Comparison of ENCODE assay signal across 18 cellular contexts in genomic region chr3:106913111-106913698, GRCh38.
DNase-seq lines count a peak whose midpoint lies in the region; ATAC-seq, FAIRE-seq and TF ChIP-seq lines count a peak whose summit lies in the region.
"Had no signal": no experiment of that assay in that cellular context is flagged by ENCODE, and none has a peak within 500 bp of the region (broad histone marks: within the 10 kb centered on the region; RNA-seq: fewer than 3 reads in every experiment).

No MANE protein-coding gene starts in this region.

- peak overlapping the region; percentile 49; the same call in 1 of the 2 replicates for H2BK20ac ChIP-seq in H1 (ENCODE audit: low read length)

- no peaks in the 10 kb centered on the region for H3K79me1 ChIP-seq in H1 (ENCODE audit: low read depth, low read length)

- FAIRE-seq in HTR-8/SVneo (lab: Jason Lieb, UNC) (peak; percentile 44), H1 (lab: Jason Lieb, UNC) (peak; percentile 81)

- H4K8ac ChIP-seq in H1 (ENCODE audit: extremely low read depth, insufficient read depth, low read length), result peak overlapping the region; percentile 88

- DNase-seq in HTR-8/SVneo (ENCODE audit: insufficient read length, low spot score) (peak; percentile 4), H1 (ENCODE audit: low read depth in 1 of 2, low spot score in 2 of 2) (peak; percentile 59 to 72), islet precursor cell (peak; percentile 94), superior temporal gyrus (ENCODE audit: extremely low spot score) (no peak), OCI-M2 (lab: John Stamatoyannopoulos, UW; ENCODE audit: unreplicated experiment) (no peak), DMS 273 (lab: John Stamatoyannopoulos, UW; ENCODE audit: unreplicated experiment) (no peak), activated gamma-delta T cell treated with Interleukin-2 at 50 U/mL for 16 hours (no peak)
- DNase-seq in stimulated activated effector memory CD8-positive, alpha-beta T cell treated with anti-CD3 and anti-CD28 coated beads, Interleukin-12 subunit alpha, Interleukin-12 subunit beta, amount 100 ng/mL, for 72 hours (ENCODE audit: low spot score in 2 of 2), result no peak
- DNase-seq: cortex of kidney; KBM-7; NCI-H1417; NCI-H510A; PC-3; stimulated activated CD4-positive, alpha-beta T cell treated with anti-CD3 and anti-CD28 coated beads, Interleukin-2, amount 100 ng/mL, for 24 hours; stimulated activated CD8-positive, alpha-beta memory T cell treated with anti-CD3 and anti-CD28 coated beads, Interleukin-4, amount 100 ng/mL, for 48 hours; upper lobe of right lung had no signal

- no peaks in the 10 kb centered on the region for H3K4me1 Mint-ChIP-seq in stimulated activated effector memory CD8-positive, alpha-beta T cell treated with anti-CD3 and anti-CD28 coated beads, Interleukin-12 subunit alpha, Interleukin-12 subunit beta, amount 100 ng/mL, for 72 hours

- peaks cover 0 to 25% (median 10%) of the 10 kb centered on the region in 4 experiments; a peak in 3 of 8 replicates for H3K36me3 ChIP-seq in H1 (ENCODE audit: control insufficient read depth in 2 of 4, insufficient read depth in 4 of 4, low read length in 3 of 4)
- H3K36me3 ChIP-seq: upper lobe of right lung had no signal

- peak overlapping the region; percentile 83; the same call in 1 of the 2 replicates for H2AK5ac ChIP-seq in H1 (ENCODE audit: low read depth, low read length)

- no peak overlapping the region for H3K23ac ChIP-seq in H1 (ENCODE audit: insufficient read length)

- peaks cover 3 to 24% (median 10%) of the 10 kb centered on the region in 4 experiments; a peak in 5 of 7 replicates for H3K4me1 ChIP-seq in H1 (replicated peaks in 1 of 4; ENCODE audit: control insufficient read depth in 3 of 4, insufficient read depth in 4 of 4, low read length in 3 of 4)
- H3K4me1 ChIP-seq: upper lobe of right lung had no signal

- no peaks in the 10 kb centered on the region for H3K27me3 ChIP-seq in H1 (replicated peaks in 1 of 4; ENCODE audit: control insufficient read depth in 3 of 4, extremely low read depth in 1 of 4, insufficient read depth in 3 of 4, low read length in 3 of 4)
- H3K27me3 ChIP-seq: upper lobe of right lung had no signal

- peak overlapping the region; percentile 98 for H3K4ac ChIP-seq in H1 (replicated peaks; ENCODE audit: insufficient read length, low read depth, low read length)

- no peak overlapping the region for H2AFZ ChIP-seq in H1 (ENCODE audit: low read length)

- H2BK15ac ChIP-seq in H1 (ENCODE audit: low read length), result peak overlapping the region; percentile 54; the same call in 1 of the 2 replicates

- peaks cover 0 to 7% of the 10 kb centered on the region in 2 experiments; a peak in 1 of 4 replicates for H3K79me2 ChIP-seq in H1 (ENCODE audit: control insufficient read depth in 1 of 2, insufficient read depth in 2 of 2, low read length in 2 of 2)

- no peaks in the 10 kb centered on the region for H4K20me1 ChIP-seq in H1 (replicated peaks in 1 of 2; ENCODE audit: control insufficient read depth in 1 of 2, insufficient read depth in 2 of 2, low read length in 2 of 2)

- CTCF ChIA-PET in H1 (lab: Charles Lee; ENCODE audit: partially characterized antibody), result interaction anchor here (0.6 to 1.3 kb wide), 5 partner anchors 14 to 92 kb away, joined by 3 to 4 read pairs (median 3); no protein-coding TSS in a partner anchor

- peak overlapping the region; percentile 99 for H3K18ac ChIP-seq in H1 (ENCODE audit: extremely low read depth, low read length)

- peak in 1 of 2 experiments; percentile 0; a peak in 1 of 4 replicates for TF ChIP-seq RAD21 in H1 (IDR thresholded peaks at IDR 0.05 in 1 of 2, conservative IDR thresholded peaks at IDR 0.05 in 1 of 2; ENCODE audit: low read depth in 2 of 2, low read length in 2 of 2)

- H3K9ac ChIP-seq in H1 (replicated peaks in 1 of 4; ENCODE audit: extremely low read depth in 1 of 4, low read depth in 3 of 4, low read length in 3 of 4), result peak overlapping the region in 3 of 4 experiments; percentile 7 to 55 (median 31); a peak in 5 of 7 replicates

- H3K27ac ChIP-seq in H1 (ENCODE audit: low read depth, low read length), result peak overlapping the region; percentile 79
- H3K27ac ChIP-seq: upper lobe of right lung had no signal

- H2BK120ac ChIP-seq in H1 (replicated peaks; ENCODE audit: low read depth, low read length), result peak overlapping the region; percentile 100

- peak overlapping the region; percentile 11 to 55 (median 24); a peak in 6 of 8 replicates for H3K4me3 ChIP-seq in H1 (ENCODE audit: extremely low read depth in 1 of 4, insufficient read depth in 2 of 4, low read depth in 3 of 4, low read length in 4 of 4)
- H3K4me3 ChIP-seq: upper lobe of right lung had no signal

- peak overlapping the region; percentile 99 for H4K5ac ChIP-seq in H1 (ENCODE audit: insufficient read length, low read depth, low read length)

- TF ChIP-seq CTCF in H1 (IDR thresholded peaks at IDR 0.05; ENCODE audit: control extremely low read depth in 1 of 3, insufficient read depth in 1 of 3, low read depth in 1 of 3, low read length in 3 of 3), result no peak

- no peaks in the 10 kb centered on the region for H3K36me3 Mint-ChIP-seq in stimulated activated effector memory CD8-positive, alpha-beta T cell treated with anti-CD3 and anti-CD28 coated beads, Interleukin-12 subunit alpha, Interleukin-12 subunit beta, amount 100 ng/mL, for 72 hours
- H3K36me3 Mint-ChIP-seq: activated naive CD8-positive, alpha-beta T cell had no signal

- no peaks in the 10 kb centered on the region for H3K23me2 ChIP-seq in H1 (ENCODE audit: low read depth, low read length)

- WGBS in H1 (ENCODE audit: extremely low coverage in 1 of 2, insufficient coverage in 1 of 2, insufficient read length in 1 of 2, insufficient replicate concordance in 2 of 2, low coverage in 1 of 2, low lambda C conversion rate in 2 of 2, missing lambda C conversion rate in 1 of 2), 2 experiments, result 5% methylated on average over 14 of the region's 14 CpGs; no CpG with 5 or more reads in 1 of the 2 experiments

- no peak overlapping the region for H3K27ac Mint-ChIP-seq in stimulated activated effector memory CD8-positive, alpha-beta T cell treated with anti-CD3 and anti-CD28 coated beads, Interleukin-12 subunit alpha, Interleukin-12 subunit beta, amount 100 ng/mL, for 72 hours
- H3K27ac Mint-ChIP-seq: activated naive CD8-positive, alpha-beta T cell had no signal

- H3K4me3 Mint-ChIP-seq in stimulated activated effector memory CD8-positive, alpha-beta T cell treated with anti-CD3 and anti-CD28 coated beads, Interleukin-12 subunit alpha, Interleukin-12 subunit beta, amount 100 ng/mL, for 72 hours, result no peak overlapping the region
- H3K4me3 Mint-ChIP-seq: activated naive CD8-positive, alpha-beta T cell had no signal

- peaks cover 12 to 13% of the 10 kb centered on the region in 2 experiments for H3K9me3 ChIP-seq in H1 (ENCODE audit: insufficient read depth in 2 of 2, low read depth in 1 of 2, low read length in 1 of 2)
- H3K9me3 ChIP-seq: upper lobe of right lung had no signal

- peak overlapping the region; percentile 96 for H3K56ac ChIP-seq in H1 (replicated peaks; ENCODE audit: insufficient read length, low read depth, low read length)

- peak in 1 of 2 experiments; percentile 74; a peak in 2 of 3 replicates for TF ChIP-seq POLR2A in H1 (IDR thresholded peaks at IDR 0.05; ENCODE audit: control extremely low read depth in 1 of 2, low read depth in 2 of 2, low read length in 2 of 2)

- POLR2A ChIA-PET in H1 (lab: Charles Lee; ENCODE audit: partially characterized antibody), result interaction anchor here (0.7 to 1.1 kb wide), 7 partner anchors 11 to 85 kb away, joined by 3 to 4 read pairs (median 3); no protein-coding TSS in a partner anchor

- H2BK12ac ChIP-seq in H1 (ENCODE audit: low read depth, low read length), result peak overlapping the region; percentile 91; the same call in 1 of the 2 replicates

- TF ChIP-seq EP300 in H1 (IDR thresholded peaks at IDR 0.05; ENCODE audit: borderline replicate concordance in 1 of 2, low read depth in 2 of 2, low read length in 2 of 2), result no peak

- peak; percentile 24 for ATAC-seq in stimulated activated effector memory CD8-positive, alpha-beta T cell treated with anti-CD3 and anti-CD28 coated beads, Interleukin-12 subunit alpha, Interleukin-12 subunit beta, amount 100 ng/mL, for 72 hours
- ATAC-seq: activated CD4-positive, CD25-positive, alpha-beta regulatory T cell treated with anti-CD3 and anti-CD28 coated beads, Interleukin-2, amount 50 U/mL, for 24 hours; PC-3; upper lobe of right lung had no signal

- H2BK5ac ChIP-seq in H1 (ENCODE audit: low read depth, low read length), result peak overlapping the region; percentile 98

- no peaks in the 10 kb centered on the region for H3K9me3 Mint-ChIP-seq in stimulated activated effector memory CD8-positive, alpha-beta T cell treated with anti-CD3 and anti-CD28 coated beads, Interleukin-12 subunit alpha, Interleukin-12 subunit beta, amount 100 ng/mL, for 72 hours

- peak overlapping the region; percentile 99 for H4K91ac ChIP-seq in H1 (replicated peaks; ENCODE audit: insufficient read length, low read length)

- no peak overlapping the region for H3K14ac ChIP-seq in H1 (ENCODE audit: insufficient read length)

- peak overlapping the region; percentile 69 to 70 for H3K4me2 ChIP-seq in H1 (ENCODE audit: insufficient read depth in 1 of 2, low read depth in 2 of 2, low read length in 2 of 2)

TF ChIP-seq in H1, 55 proteins besides CTCF, POLR2A, EP300 and RAD21 (continues in another document):
- no peak; the same call in 1 of the 2 replicates for TF ChIP-seq CEBPB (IDR thresholded peaks at IDR 0.05; ENCODE audit: low read depth, low read length)
- no peak for TF ChIP-seq KDM4A (IDR thresholded peaks at IDR 0.05; ENCODE audit: low read depth, low read length, severe bottlenecking)
- TF ChIP-seq TBP (IDR thresholded peaks at IDR 0.05; ENCODE audit: low read depth, low read length), result peak; percentile 60; the same call in 1 of the 2 replicates
- no peak for TF ChIP-seq FOSL1 (IDR thresholded peaks at IDR 0.05; ENCODE audit: insufficient read depth, low read depth, low read length)
- TF ChIP-seq RFX5 (IDR thresholded peaks at IDR 0.05; ENCODE audit: borderline replicate concordance, low read depth, low read length), result no peak
- no peak for TF ChIP-seq CTBP2 (IDR thresholded peaks at IDR 0.05; ENCODE audit: borderline replicate concordance, insufficient read depth, insufficient read length, low read length)
- no peak for TF ChIP-seq JUN (IDR thresholded peaks at IDR 0.05; ENCODE audit: low read depth, low read length)
- peak; percentile 94 for TF ChIP-seq ASH2L (IDR thresholded peaks at IDR 0.05; ENCODE audit: low read length)
- no peak for TF ChIP-seq SIRT6 (IDR thresholded peaks at IDR 0.05; ENCODE audit: low read length)
- no peak for TF ChIP-seq SAP30 (IDR thresholded peaks at IDR 0.05; ENCODE audit: insufficient read depth, insufficient replicate concordance, low read length)
- no peak for TF ChIP-seq USF2 (IDR thresholded peaks at IDR 0.05; ENCODE audit: low read length)

Comparison
In these comparisons a context has a peak if more than half of its experiments do, and no peak if none do; other contexts are left out.
1. DNase-seq: peak in HTR-8/SVneo (single experiment), H1 (2 of 2) and islet precursor cell (single experiment); none in stimulated activated effector memory CD8-positive, alpha-beta T cell treated with anti-CD3 and anti-CD28 coated beads, Interleukin-12 subunit alpha, Interleukin-12 subunit beta, amount 100 ng/mL, for 72 hours (0 of 2), superior temporal gyrus (single experiment), OCI-M2 (single experiment), DMS 273 (single experiment) and activated gamma-delta T cell treated with Interleukin-2 at 50 U/mL for 16 hours (single experiment).